In the genomic region with DNA sequence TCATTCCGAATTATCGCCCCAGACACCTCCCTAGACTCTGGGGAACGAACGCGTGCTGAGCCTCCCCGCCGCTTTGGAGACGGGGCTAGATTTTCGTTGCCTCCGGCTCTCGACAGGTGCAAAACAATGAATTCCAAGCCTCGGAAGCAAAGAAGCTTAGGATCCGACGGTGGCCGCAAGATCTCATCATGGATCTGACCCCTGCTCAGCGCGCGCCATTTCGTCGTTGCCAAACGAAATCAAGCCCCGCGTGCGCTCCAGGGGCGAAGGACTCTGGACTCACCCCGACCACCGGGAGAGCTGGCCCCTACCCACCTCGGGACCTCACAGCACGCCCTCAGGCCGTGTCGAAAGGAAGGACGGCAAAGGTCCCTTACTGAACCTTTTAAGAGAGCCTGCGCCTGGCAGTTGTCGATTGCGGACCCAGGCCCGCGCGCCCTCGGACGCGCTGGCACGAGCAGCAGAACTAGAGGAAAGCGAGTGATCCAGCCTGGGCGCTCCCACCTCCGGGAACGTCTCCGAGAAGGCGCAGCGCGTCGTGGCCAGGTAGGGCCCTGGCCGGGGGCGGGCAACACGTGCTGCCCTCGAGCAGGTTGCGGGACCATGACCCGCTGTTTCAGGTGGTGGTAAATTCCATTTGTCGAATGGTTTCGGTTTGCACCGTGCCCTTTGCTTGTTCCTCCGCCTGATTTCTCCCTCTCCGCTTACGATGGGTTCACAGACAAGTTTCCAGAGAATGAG, we compare ENCODE assay signal across 9 cellular contexts. TPM values are rescaled to one million over a fixed set of nuclear protein-coding genes. Genes with fewer than 3 reads are reported as not detected.
DNase-seq lines count a peak whose midpoint lies in the region; ATAC-seq and TF ChIP-seq lines count a peak whose summit lies in the region.
"Had no signal": no experiment of that assay in that cellular context is flagged by ENCODE, and none has a peak within 500 bp of the region (broad histone marks: within the 10 kb centered on the region; RNA-seq: fewer than 3 reads in every experiment).

No MANE protein-coding gene starts in this region.

- CTCF ChIA-PET in activated B cell treated with CpG ODN at 0.5 μM for 24 hours (lab: Charles Lee) = interaction anchor here (0.8 to 9.8 kb wide), 18 partner anchors 8 to 170 kb away, joined by 3 to 195 read pairs (median 4); no protein-coding TSS in a partner anchor

- peaks cover 47% of the 10 kb centered on the region for H3K4me1 Mint-ChIP-seq in activated T-cell treated with anti-CD3 and anti-CD28 coated beads, Interleukin-2, amount 50 U/mL, for 4 hours (ENCODE audit: low read depth)
- peaks cover 69% of the 10 kb centered on the region for H3K4me1 Mint-ChIP-seq in activated B cell treated with CpG ODN at 0.5 μM for 24 hours
- peaks cover 27 to 31% of the 10 kb centered on the region in 2 donors for H3K4me1 Mint-ChIP-seq in immature natural killer cell
- H3K4me1 Mint-ChIP-seq in stimulated activated memory B cell treated with anti-CD40 and anti-IgM and Interleukin-4, amounts not matched to agents 10 μg/mL and 1 μg/mL and 100 μg/mL, for 72 hours = peaks cover 75% of the 10 kb centered on the region

- no peaks in the 10 kb centered on the region for H3K27me3 Mint-ChIP-seq in activated T-cell treated with anti-CD3 and anti-CD28 coated beads, Interleukin-2, amount 50 U/mL, for 4 hours (ENCODE audit: low read depth)
- H3K27me3 Mint-ChIP-seq in activated B cell treated with CpG ODN at 0.5 μM for 24 hours (no peaks in the 10 kb centered on the region), immature natural killer cell (ENCODE audit: low read depth in 3 of 3) (peaks cover 28 to 51% (median 45%) of the 10 kb centered on the region in 3 donors)
- H3K27me3 Mint-ChIP-seq in stimulated activated memory B cell treated with anti-CD40 and anti-IgM and Interleukin-4, amounts not matched to agents 10 μg/mL and 1 μg/mL and 100 μg/mL, for 72 hours = no peaks in the 10 kb centered on the region

- H3K9me3 Mint-ChIP-seq in activated T-cell treated with anti-CD3 and anti-CD28 coated beads, Interleukin-2, amount 50 U/mL, for 4 hours = no peaks in the 10 kb centered on the region
- H3K9me3 Mint-ChIP-seq in activated B cell treated with CpG ODN at 0.5 μM for 24 hours (no peaks in the 10 kb centered on the region), immature natural killer cell (peaks cover 0 to 2% (median 0%) of the 10 kb centered on the region in 6 donors)
- no peaks in the 10 kb centered on the region for H3K9me3 Mint-ChIP-seq in stimulated activated memory B cell treated with anti-CD40 and anti-IgM and Interleukin-4, amounts not matched to agents 10 μg/mL and 1 μg/mL and 100 μg/mL, for 72 hours

- peaks cover 21% of the 10 kb centered on the region for H3K36me3 Mint-ChIP-seq in activated T-cell treated with anti-CD3 and anti-CD28 coated beads, Interleukin-2, amount 50 U/mL, for 4 hours (ENCODE audit: insufficient read depth)
- H3K36me3 Mint-ChIP-seq in activated B cell treated with CpG ODN at 0.5 μM for 24 hours (ENCODE audit: low read depth) (peaks cover 22% of the 10 kb centered on the region), immature natural killer cell (peaks cover 20 to 27% (median 25%) of the 10 kb centered on the region in 3 donors)
- H3K36me3 Mint-ChIP-seq in stimulated activated memory B cell treated with anti-CD40 and anti-IgM and Interleukin-4, amounts not matched to agents 10 μg/mL and 1 μg/mL and 100 μg/mL, for 72 hours = peaks cover 25% of the 10 kb centered on the region

- intact Hi-C loops in activated B cell treated with CpG ODN at 0.5 μM for 24 hours (cut with micrococcal nuclease) = loop anchor here (1.0 to 2.0 kb wide), 6 partner anchors 24 to 273 kb away; a partner anchor contains a TSS

- no peak for TF ChIP-seq CTCF in activated B cell treated with CpG ODN at 0.5 μM for 24 hours (IDR thresholded peaks at IDR 0.05)

- POLR2A ChIA-PET in activated B cell treated with CpG ODN at 0.5 μM for 24 hours (lab: Charles Lee) = interaction anchor here (0.6 to 15.6 kb wide), 8 partner anchors 8 to 168 kb away, joined by 3 to 385 read pairs (median 15); no protein-coding TSS in a partner anchor

- H3K27ac Mint-ChIP-seq in activated B cell treated with CpG ODN at 0.5 μM for 24 hours = no peak overlapping the region
- peak overlapping the region in 1 of 6 donors; percentile 40 for H3K27ac Mint-ChIP-seq in immature natural killer cell
- peak overlapping the region; percentile 98 for H3K27ac Mint-ChIP-seq in stimulated activated memory B cell treated with anti-CD40 and anti-IgM and Interleukin-4, amounts not matched to agents 10 μg/mL and 1 μg/mL and 100 μg/mL, for 72 hours

- H3K4me3 Mint-ChIP-seq in activated T-cell treated with anti-CD3 and anti-CD28 coated beads, Interleukin-2, amount 50 U/mL, for 4 hours = peak overlapping the region; percentile 72
- peak overlapping the region; percentile 52 for H3K4me3 Mint-ChIP-seq in activated B cell treated with CpG ODN at 0.5 μM for 24 hours
- peak overlapping the region; percentile 9 to 60 (median 45) for H3K4me3 Mint-ChIP-seq in immature natural killer cell
- H3K4me3 Mint-ChIP-seq in stimulated activated memory B cell treated with anti-CD40 and anti-IgM and Interleukin-4, amounts not matched to agents 10 μg/mL and 1 μg/mL and 100 μg/mL, for 72 hours = peak overlapping the region; percentile 83

- ATAC-seq in activated T-cell treated with anti-CD3 and anti-CD28 coated beads, Interleukin-2, amount 50 U/mL, for 4 hours = no peak
- ATAC-seq in activated B cell treated with CpG ODN at 0.5 μM for 24 hours (ENCODE audit: low read depth) = no peak
- ATAC-seq in stimulated activated memory B cell treated with anti-CD40 and anti-IgM and Interleukin-4, amounts not matched to agents 10 μg/mL and 1 μg/mL and 100 μg/mL, for 72 hours = no peak

- DNase-seq in activated T-cell treated with anti-CD3 and anti-CD28 coated beads, Interleukin-2, amount 50 U/mL, for 4 hours = no peak
- no peak for DNase-seq in activated T-cell treated with anti-CD3 and anti-CD28 coated beads, Interleukin-2, amount 50 U/mL, for 1 hour
- DNase-seq in activated B cell treated with CpG ODN at 0.5 μM for 24 hours = no peak
- DNase-seq in immature natural killer cell = no peak
- no peak for DNase-seq in LoVo (ENCODE audit: low spot score)
- no peak for DNase-seq in pons (ENCODE audit: low spot score)
- DNase-seq in NCI-H2107 (lab: John Stamatoyannopoulos, UW) = no peak
- DNase-seq: NCI-H1417 treated with DMSO at 0.1 percent for 48 hours had no signal

RNA-seq across cellular contexts. Expression of a gene that starts 1.6 kb away (rescaled TPM):
- total RNA-seq in activated T-cell treated with anti-CD3 and anti-CD28 coated beads, Interleukin-2, amount 50 U/mL, for 4 hours = 100 to 1,000 TPM; 236 to 264 (median 258) TPM
- total RNA-seq in activated B cell treated with CpG ODN at 0.5 μM for 24 hours = 141 and 153 TPM in 2 replicates
- polyA plus RNA-seq in immature natural killer cell = 100 to 1,000 TPM in 1 of 3 donors, 10 to 100 TPM in 2; 83.7 to 132 (median 93.2) TPM
